Comparison of ENCODE assay signal across 8 cellular contexts in the genomic region with DNA sequence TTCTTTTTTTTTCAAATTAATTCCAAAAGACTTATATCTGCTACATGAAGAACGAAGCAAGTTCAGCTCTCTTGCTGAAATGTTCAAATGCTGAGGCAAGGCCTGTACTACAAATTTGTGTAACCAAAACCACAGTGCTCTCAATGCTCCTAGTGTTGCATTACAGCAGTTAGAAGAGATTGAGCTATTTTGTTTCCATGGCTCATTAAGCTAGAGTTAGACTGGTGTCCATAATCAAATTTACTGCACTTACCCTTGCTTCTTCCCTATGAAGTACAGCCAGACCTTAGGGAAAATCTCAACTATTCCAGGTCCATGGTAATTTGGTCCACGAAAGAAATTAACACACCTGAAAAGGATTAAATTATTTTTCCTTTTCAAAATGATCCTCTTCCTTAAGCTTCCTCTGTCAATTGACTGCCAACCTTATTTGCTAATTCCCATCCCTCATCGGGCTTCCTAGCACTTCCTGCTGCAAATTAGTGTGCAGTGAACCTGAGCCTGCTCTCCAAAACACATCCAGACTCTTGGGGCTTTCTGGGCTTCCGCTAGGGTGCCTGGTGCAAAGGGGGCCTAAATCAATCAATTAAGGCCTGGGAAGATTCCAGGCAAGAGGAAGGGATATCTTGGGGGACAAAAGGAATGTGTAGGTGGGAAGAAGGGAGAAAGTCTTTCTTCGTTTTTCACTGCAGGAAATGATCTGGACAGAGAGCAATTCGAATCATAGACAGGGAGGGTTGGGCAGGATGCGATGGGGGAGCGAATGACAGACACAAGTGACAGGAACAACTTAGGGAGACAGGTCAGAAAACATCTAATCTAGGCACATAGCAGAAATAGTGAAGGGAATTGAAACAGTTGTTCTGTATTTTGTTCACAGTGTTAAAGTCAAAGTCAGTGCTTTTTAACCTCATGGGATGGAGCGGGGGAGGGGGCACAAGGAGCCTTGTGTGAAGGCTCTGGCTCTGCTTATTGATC.
DNase-seq lines count a peak whose midpoint lies in the region; ATAC-seq and TF ChIP-seq lines count a peak whose summit lies in the region.

No MANE protein-coding gene starts in this region.

- intact Hi-C loops in MCF 10A (cut with micrococcal nuclease): no loop called here

- DNase-seq in NCI-H187 (lab: John Stamatoyannopoulos, UW) (peak; percentile 41 to 45), dermis blood vessel endothelial cell (peak; percentile 37), retina (peak; percentile 32), inferior parietal cortex (ENCODE audit: extremely low spot score) (no peak), MCF 10A (ENCODE audit: unreplicated experiment) (no peak), germinal center (ENCODE audit: low spot score) (no peak), H4 (ENCODE audit: low spot score) (no peak)

- BruUV-seq in MCF 10A (replicated peaks; lab: Mats Ljungman, UMichigan): no TSS peak

- peak; percentile 26 for ATAC-seq in GM18868 (IDR thresholded peaks at IDR 0.05; ENCODE audit: unreplicated experiment)

- H3K27ac Mint-ChIP-seq in MCF 10A (ENCODE audit: low read depth, unreplicated experiment): no peak overlapping the region

- TF ChIP-seq CTCF in MCF 10A (IDR thresholded peaks at IDR 0.05; ENCODE audit: unreplicated experiment): no peak

- H3K36me3 Mint-ChIP-seq in MCF 10A (ENCODE audit: insufficient read depth, unreplicated experiment): no peaks in the 10 kb centered on the region

- H3K9me3 Mint-ChIP-seq in MCF 10A (ENCODE audit: unreplicated experiment): no peaks in the 10 kb centered on the region

- POLR2A ChIA-PET in MCF 10A (lab: Yijun Ruan, JAX): interaction anchor here (0.6 to 1.6 kb wide), 6 partner anchors 10 to 1859 kb away, joined by 3 to 8 read pairs (median 3); no protein-coding TSS in a partner anchor

- no peaks in the 10 kb centered on the region for H3K27me3 Mint-ChIP-seq in MCF 10A (ENCODE audit: insufficient read depth, unreplicated experiment)

- H3K4me3 Mint-ChIP-seq in MCF 10A (ENCODE audit: unreplicated experiment): no peak overlapping the region

- peaks cover 5% of the 10 kb centered on the region for H3K4me1 Mint-ChIP-seq in MCF 10A (ENCODE audit: insufficient read depth, unreplicated experiment)

- CTCF ChIA-PET in MCF 10A (lab: Yijun Ruan, JAX): interaction anchor here (0.8 to 1.1 kb wide), 2 partner anchors 16 to 239 kb away, joined by 3 read pairs; no protein-coding TSS in a partner anchor

Comparison
In these comparisons a context has a peak if more than half of its experiments do, and no peak if none do; other contexts are left out.
1. DNase-seq: peak in NCI-H187 (2 of 2), dermis blood vessel endothelial cell (single experiment) and retina (single experiment); none in inferior parietal cortex (single experiment), MCF 10A (single experiment), germinal center (single experiment) and H4 (single experiment).